Comparison of ENCODE assay signal across 21 cellular contexts in genomic region chr11:133833101-133833898, GRCh38. TPM values are rescaled to one million over a fixed set of nuclear protein-coding genes. Genes with fewer than 3 reads are reported as not detected.
DNase-seq lines count a peak whose midpoint lies in the region; ATAC-seq, FAIRE-seq and TF ChIP-seq lines count a peak whose summit lies in the region.
"Had no signal": no experiment of that assay in that cellular context is flagged by ENCODE, and none has a peak within 500 bp of the region (broad histone marks: within the 10 kb centered on the region; RNA-seq: fewer than 3 reads in every experiment).

No MANE protein-coding gene starts in this region.

- peaks cover 11% of the 10 kb centered on the region for H3K27me3 Mint-ChIP-seq in glutamatergic neuron (ENCODE audit: unreplicated experiment)

- no peak for FAIRE-seq in urothelium cell line (lab: Jason Lieb, UNC)
- FAIRE-seq: G401.6, GM12891, H54 had no signal

- H3K4me1 Mint-ChIP-seq in glutamatergic neuron (ENCODE audit: low read depth, unreplicated experiment), result peaks cover 7% of the 10 kb centered on the region

- no peak for TF ChIP-seq CTCF in glutamatergic neuron (IDR thresholded peaks at IDR 0.05; ENCODE audit: partially characterized antibody, unreplicated experiment)

- H3K27ac Mint-ChIP-seq in glutamatergic neuron (ENCODE audit: unreplicated experiment), result no peak overlapping the region
- H3K27ac Mint-ChIP-seq: activated CD4-positive, alpha-beta memory T cell treated with anti-CD3 and anti-CD28 coated beads for 36 hours had no signal

- no peaks in the 10 kb centered on the region for H3K36me3 ChIP-seq in H7 (replicated peaks; ENCODE audit: control insufficient read depth, insufficient read depth, low read length)
- H3K36me3 ChIP-seq: sigmoid colon, transverse colon had no signal

- no peak overlapping the region for H3K4me3 ChIP-seq in H7 (ENCODE audit: insufficient read depth, low read depth, low read length)
- H3K4me3 ChIP-seq: transverse colon had no signal

- peak; percentile 21 for DNase-seq in stimulated activated CD4-positive, alpha-beta T cell treated with anti-CD3 and anti-CD28 coated beads, Interleukin-15, amount 100 ng/mL, for 24 hours
- DNase-seq in stimulated activated CD4-positive, alpha-beta T cell treated with anti-CD3 and anti-CD28 coated beads, Interleukin-4, amount 100 ng/mL, for 1 hour, result no peak
- DNase-seq in H7, result peak; percentile 75
- DNase-seq in glutamatergic neuron, result peak; percentile 49
- DNase-seq in urothelium cell line (ENCODE audit: low spot score), result peak; percentile 35
- DNase-seq in cerebellar cortex (ENCODE audit: low spot score), result no peak
- DNase-seq: activated CD4-positive, alpha-beta memory T cell treated with anti-CD3 and anti-CD28 coated beads for 36 hours; amygdala; C1 segment of cervical spinal cord; foreskin fibroblast; NCI-H1436; NCI-H510A treated with DMSO at 0.1 percent for 48 hours; occipital lobe; RPMI8226; sigmoid colon; transverse colon had no signal

- peaks cover 5% of the 10 kb centered on the region for H3K36me3 Mint-ChIP-seq in glutamatergic neuron (ENCODE audit: unreplicated experiment)
- H3K36me3 Mint-ChIP-seq: activated CD4-positive, alpha-beta memory T cell treated with anti-CD3 and anti-CD28 coated beads for 36 hours had no signal

- no peak for ATAC-seq in HG02981 (IDR thresholded peaks at IDR 0.05; ENCODE audit: unreplicated experiment)

- no peak overlapping the region for H3K4me3 Mint-ChIP-seq in glutamatergic neuron (ENCODE audit: unreplicated experiment)
- H3K4me3 Mint-ChIP-seq: activated CD4-positive, alpha-beta memory T cell treated with anti-CD3 and anti-CD28 coated beads for 36 hours had no signal

- H3K27me3 ChIP-seq in H7 (ENCODE audit: control insufficient read depth, insufficient read depth, low read length), result no peaks in the 10 kb centered on the region
- H3K27me3 ChIP-seq: transverse colon had no signal

- peaks cover 12% of the 10 kb centered on the region for H3K9me3 Mint-ChIP-seq in glutamatergic neuron (ENCODE audit: unreplicated experiment)

RNA-seq across cellular contexts. Expression of gene SPATA19, which starts 12.0 kb away (rescaled TPM):
- total RNA-seq in H7 (2014; rRNA removed; shearing (Covaris generic)), result not detected in 2 replicates
- total RNA-seq in glutamatergic neuron (ENCODE audit: unreplicated experiment), result not detected
- total RNA-seq: activated CD4-positive, alpha-beta memory T cell treated with anti-CD3 and anti-CD28 coated beads for 36 hours; chondrocyte; occipital lobe; sigmoid colon; transverse colon had no signal

Comparison
In these comparisons a context has a peak if more than half of its experiments do, and no peak if none do; other contexts are left out.
1. DNase-seq: peak in stimulated activated CD4-positive, alpha-beta T cell treated with anti-CD3 and anti-CD28 coated beads, Interleukin-15, amount 100 ng/mL, for 24 hours (single experiment), H7 (single experiment), glutamatergic neuron (single experiment) and urothelium cell line (single experiment); none in stimulated activated CD4-positive, alpha-beta T cell treated with anti-CD3 and anti-CD28 coated beads, Interleukin-4, amount 100 ng/mL, for 1 hour (single experiment) and cerebellar cortex (single experiment).